In the genomic region with DNA sequence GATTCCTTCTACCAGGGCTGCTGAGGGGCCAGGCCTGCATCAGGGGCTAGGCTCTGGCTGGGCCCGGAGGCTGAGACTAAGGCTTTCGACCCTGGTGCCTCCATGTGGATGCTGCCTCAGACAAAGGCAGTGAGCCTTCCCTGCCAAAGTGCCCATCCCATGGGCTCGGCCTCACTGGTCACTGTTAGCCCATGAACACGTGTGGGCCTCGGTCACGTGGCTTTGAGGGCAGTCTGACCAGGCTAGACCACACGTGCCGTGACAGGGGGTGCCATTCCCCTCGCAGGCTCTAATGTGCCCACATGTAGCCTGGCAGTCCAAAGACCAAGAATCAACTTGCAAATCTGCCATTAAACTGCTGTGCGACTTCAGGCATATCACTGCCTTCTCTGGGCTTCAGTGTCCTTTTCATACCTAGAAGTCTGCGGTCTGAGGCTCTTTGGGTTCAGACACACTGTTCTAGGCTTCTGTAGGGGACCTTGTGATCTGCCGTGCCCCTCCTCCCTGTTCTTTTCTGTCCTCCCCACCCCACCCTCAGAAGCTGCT, we compare ENCODE assay signal across 16 cellular contexts. TPM values are rescaled to one million over a fixed set of nuclear protein-coding genes. Genes with fewer than 3 reads are reported as not detected.
DNase-seq lines count a peak whose midpoint lies in the region; ATAC-seq, FAIRE-seq and TF ChIP-seq lines count a peak whose summit lies in the region.
"Had no signal": no experiment of that assay in that cellular context is flagged by ENCODE, and none has a peak within 500 bp of the region (broad histone marks: within the 10 kb centered on the region; RNA-seq: fewer than 3 reads in every experiment).

No MANE protein-coding gene starts in this region.

- TF ChIP-seq POLR2A in K562 (conservative IDR thresholded peaks at IDR 0.05), result no peak

- CTCF ChIA-PET in K562 (lab: Yijun Ruan, JAX; ENCODE audit: low intra/inter-chr PET ratio), result no interaction called here
- CTCF ChIA-PET in WTC11 (lab: Charles Lee), result no interaction called here

- no peaks in the 10 kb centered on the region for H3K27me3 Mint-ChIP-seq in WTC11 (ENCODE audit: low read depth)

- TF ChIP-seq RAD21 in K562 (CRISPR knock-in tag; conservative IDR thresholded peaks at IDR 0.05 in 1 of 2, IDR thresholded peaks at IDR 0.05 in 1 of 2), result no peak

- TF ChIP-seq CTCF in K562 (IDR thresholded peaks at IDR 0.05 in 2 of 3, conservative IDR thresholded peaks at IDR 0.05 in 1 of 3; ENCODE audit: insufficient read depth in 2 of 3, low read depth in 1 of 3, low read length in 3 of 3) (no peak), kidney (IDR thresholded peaks at IDR 0.05; ENCODE audit: borderline replicate concordance, extremely low read depth, insufficient read depth) (no peak), WTC11 (IDR thresholded peaks at IDR 0.05) (no peak)

- no peaks in the 10 kb centered on the region for H3K79me2 ChIP-seq in K562 (ENCODE audit: control insufficient read depth, insufficient read depth, low read length)

- no peak for TF ChIP-seq EP300 in K562 (IDR thresholded peaks at IDR 0.05; ENCODE audit: low read length)

- H3K4me3 ChIP-seq in K562 (no peak overlapping the region), kidney (ENCODE audit: low read length in 2 of 2) (no peak overlapping the region), thymus (ENCODE audit: low read length) (no peak overlapping the region)

- H3K36me3 ChIP-seq in K562 (ENCODE audit: control insufficient read depth, insufficient read depth, low read length) (no peaks in the 10 kb centered on the region), kidney (ENCODE audit: control insufficient read depth in 1 of 2, insufficient read depth in 2 of 2, low read length in 2 of 2) (peaks cover 0 to 5% of the 10 kb centered on the region in 2 donors), thymus (ENCODE audit: control insufficient read depth, insufficient read depth) (peaks cover 3% of the 10 kb centered on the region)

- ATAC-seq in Right ventricle myocardium superior (ENCODE audit: poor library complexity) (no peak), left ventricle myocardium superior (no peak), K562 (no peak; the same call in 2 of the 3 replicates), GM21576 (IDR thresholded peaks at IDR 0.05; ENCODE audit: unreplicated experiment) (no peak), WTC11 (no peak)
- ATAC-seq: HCT116 had no signal

- H3K9me3 ChIP-seq in K562 (replicated peaks; ENCODE audit: control insufficient read depth, insufficient read depth, low read depth, low read length) (no peaks in the 10 kb centered on the region), kidney (ENCODE audit: control insufficient read depth in 1 of 2, low read length in 2 of 2) (no peaks in the 10 kb centered on the region), thymus (ENCODE audit: control insufficient read depth) (no peaks in the 10 kb centered on the region)

- H3K4me1 ChIP-seq in K562 (replicated peaks in 1 of 2; ENCODE audit: control insufficient read depth in 2 of 2, insufficient read depth in 2 of 2, low read length in 2 of 2), result peaks cover 0 to 9% of the 10 kb centered on the region in 2 experiments; a peak in 1 of 5 replicates
- no peaks in the 10 kb centered on the region for H3K4me1 ChIP-seq in kidney (ENCODE audit: control insufficient read depth in 1 of 2, insufficient read depth in 1 of 2, low read depth in 1 of 2, low read length in 2 of 2)
- H3K4me1 ChIP-seq in thymus (ENCODE audit: control insufficient read depth, insufficient read depth, low read length), result no peaks in the 10 kb centered on the region

- in situ Hi-C loops in K562 (cut with MboI), result loop anchor here (25.0 kb wide), 1 partner anchor 1036 kb away; no protein-coding TSS in a partner anchor

- no peak overlapping the region for H3K27ac Mint-ChIP-seq in WTC11
- H3K27ac Mint-ChIP-seq: CD4-positive, alpha-beta T cell had no signal

- H3K9ac ChIP-seq in K562 (ENCODE audit: insufficient read depth in 1 of 2, low read depth in 2 of 2, low read length in 2 of 2) (no peak overlapping the region), kidney (ENCODE audit: low read length in 2 of 2) (no peak overlapping the region)

- H3K9me1 ChIP-seq in K562 (ENCODE audit: control insufficient read depth, insufficient read depth, low read length), result no peaks in the 10 kb centered on the region

- H2AFZ ChIP-seq in K562 (ENCODE audit: low read depth, low read length), result no peak overlapping the region

- H3K4me2 ChIP-seq in K562 (ENCODE audit: insufficient read depth, low read length), result no peak overlapping the region

- no TSS peak for BruUV-seq in K562 (replicated peaks; lab: Mats Ljungman, UMichigan)

- no peak overlapping the region for H3K4me3 Mint-ChIP-seq in WTC11
- H3K4me3 Mint-ChIP-seq: CD4-positive, alpha-beta T cell had no signal

- 23% methylated on average over 12 of the region's 12 CpGs for WGBS in K562 (ENCODE audit: insufficient coverage, low coverage, missing lambda C conversion rate)
- WGBS in thymus, result 96% methylated on average over 12 of the region's 12 CpGs

- H3K27me3 ChIP-seq in K562 (ENCODE audit: control insufficient read depth in 2 of 2, insufficient read depth in 2 of 2, low read length in 2 of 2) (peaks cover 7 to 55% of the 10 kb centered on the region in 2 experiments; a peak in 4 of 5 replicates), thymus (ENCODE audit: control insufficient read depth, insufficient read depth) (no peaks in the 10 kb centered on the region)

- intact Hi-C loops in Right ventricle myocardium superior (cut with DNase I) (no loop called here), left ventricle myocardium superior (cut with micrococcal nuclease) (no loop called here), K562 (cut with micrococcal nuclease) (no loop called here), kidney (cut with DNase I) (no loop called here)

- peaks cover 13% of the 10 kb centered on the region for H3K36me3 Mint-ChIP-seq in WTC11

- no peaks in the 10 kb centered on the region for H3K4me1 Mint-ChIP-seq in WTC11

- DNase-seq in Right ventricle myocardium superior (peak; percentile 30), left ventricle myocardium superior (no peak), K562 (ENCODE audit: extremely low read depth in 1 of 4, low spot score in 3 of 4) (no peak), kidney (peak; percentile 33), DMS 273 treated with DMSO at 0.1 percent for 48 hours (lab: John Stamatoyannopoulos, UW) (no peak), WTC11 (ENCODE audit: low spot score) (no peak)
- DNase-seq: 8988T; C1 segment of cervical spinal cord; Calu3; CD4-positive, alpha-beta T cell had no signal

- FAIRE-seq in K562 (lab: Jason Lieb, UNC) (no peak), kidney (lab: Jason Lieb, UNC) (no peak)
- FAIRE-seq: GM12891, H54, HTR-8/SVneo had no signal

- POLR2A ChIA-PET in K562 (lab: Yijun Ruan, JAX) (no interaction called here), WTC11 (lab: Charles Lee) (interaction anchor here (0.6 kb wide), 1 partner anchor 14 kb away, joined by 3 read pairs; no protein-coding TSS in a partner anchor)

- H3K9me3 Mint-ChIP-seq in WTC11, result no peaks in the 10 kb centered on the region
- H3K9me3 Mint-ChIP-seq: CD4-positive, alpha-beta T cell had no signal

- peaks cover 6% of the 10 kb centered on the region; the same call in 1 of the 2 replicates for H4K20me1 ChIP-seq in K562 (replicated peaks; ENCODE audit: control insufficient read depth, insufficient read depth, low read length)

- no peak overlapping the region for H3K27ac ChIP-seq in K562 (ENCODE audit: extremely low read depth, low read depth, low read length)
- no peak overlapping the region for H3K27ac ChIP-seq in kidney (ENCODE audit: low read depth in 2 of 2, low read length in 2 of 2)
- peak overlapping the region; percentile 31 for H3K27ac ChIP-seq in thymus (ENCODE audit: low read depth)

TF ChIP-seq in K562, 482 proteins besides CTCF, POLR2A, EP300 and RAD21 (continues in another document):
- TF ChIP-seq NFE2L1 (tag; IDR thresholded peaks at IDR 0.05; ENCODE audit: borderline replicate concordance, low read depth) (no peak), RAD51 (IDR thresholded peaks at IDR 0.05; ENCODE audit: borderline replicate concordance, low read depth) (peak; percentile 45; the same call in 1 of the 2 replicates)
- TF ChIP-seq, protein P1, sequence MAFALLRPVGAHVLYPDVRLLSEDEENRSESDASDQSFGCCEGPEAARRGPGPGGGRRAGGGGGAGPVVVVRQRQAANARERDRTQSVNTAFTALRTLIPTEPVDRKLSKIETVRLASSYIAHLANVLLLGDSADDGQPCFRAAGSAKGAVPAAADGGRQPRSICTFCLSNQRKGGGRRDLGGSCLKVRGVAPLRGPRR (CRISPR knock-in tag; IDR thresholded peaks at IDR 0.05), result no peak

RNA-seq across cellular contexts. Expression of a gene that starts 17.6 kb away (rescaled TPM):
- 1.8 TPM for total RNA-seq in Right ventricle myocardium superior
- total RNA-seq in left ventricle myocardium superior, result 2.0 TPM
- total RNA-seq in K562 (2011; cell fraction: chromatin; rRNA removed; ENCODE audit: low replicate concordance), result 5.7 and 14.0 TPM in 2 replicates
- total RNA-seq in K562 (2011; cell fraction: nucleolus; rRNA removed), result 13.4 and 15.0 TPM in 2 replicates
- 11.0 and 15.7 TPM in 2 replicates for total RNA-seq in K562 (2011; cell fraction: nucleoplasm; rRNA removed)
- 2.1 and 4.5 TPM in 2 replicates for total RNA-seq in K562 (2014; rRNA removed)
- total RNA-seq in K562 (2014; rRNA removed; fragmentation: Illumina TruSeq; extraction: Trizol), result 2.8 TPM in 2 replicates
- total RNA-seq in K562 (2015; rRNA removed; fragmentation: Illumina TruSeq; extraction: Trizol), result 3.2 and 3.6 TPM in 2 replicates
- total RNA-seq in K562 (2021), result 8.2 and 8.5 TPM in 2 replicates
- polyA plus RNA-seq in K562 (2011; rRNA removed), result 4.1 and 7.1 TPM in 2 replicates
- 7.9 and 15.0 TPM in 2 replicates for polyA plus RNA-seq in K562 (2011; cell fraction: cytosol; rRNA removed)
- 5.0 and 7.3 TPM in 2 replicates for polyA plus RNA-seq in K562 (2011; cell fraction: nucleus; rRNA removed)
- polyA plus RNA-seq in K562 (2012), result 8.2 and 10.4 TPM in 2 replicates
- polyA plus RNA-seq in K562 (2014; fragmentation: Illumina TruSeq; extraction: Trizol), result 10.5 and 10.7 TPM in 2 replicates
- polyA plus RNA-seq in K562 (2014; fragmentation: Nextera tagmentation; extraction: Ambion mirVana), result 10 to 100 TPM in 1 of 2 experiments, 1 to 10 TPM in 1; 6.3 to 10.3 TPM
- polyA plus RNA-seq in K562 (2014; rRNA removed), result 4.5 and 4.6 TPM in 2 replicates
- 5.9 and 6.1 TPM in 2 replicates for polyA minus RNA-seq in K562 (2011; rRNA and poly(A)+ RNA removed)
- polyA minus RNA-seq in K562 (2011; cell fraction: cytosol; rRNA and poly(A)+ RNA removed), result 6.7 and 9.5 TPM in 2 replicates
- 5.0 and 5.7 TPM in 2 replicates for polyA minus RNA-seq in K562 (2011; cell fraction: nucleus; rRNA and poly(A)+ RNA removed)
- 5.3 TPM for total RNA-seq in kidney
- 5.7 TPM for polyA plus RNA-seq in kidney (ENCODE audit: insufficient read depth, low read depth, low replicate concordance)
- polyA plus RNA-seq in thymus, result 5.6 TPM
- 9.2 to 11.1 TPM (median 11.0 TPM) in 3 replicates for total RNA-seq in WTC11 (2021)

Comparison
In these comparisons a context has a peak if more than half of its experiments do, and no peak if none do; other contexts are left out.
1. DNase-seq: peak in Right ventricle myocardium superior (single experiment) and kidney (single experiment); none in left ventricle myocardium superior (single experiment), K562 (0 of 4), DMS 273 treated with DMSO at 0.1 percent for 48 hours (single experiment) and WTC11 (single experiment).